8 cellular contexts compared by ENCODE assay signal in the genomic region with DNA sequence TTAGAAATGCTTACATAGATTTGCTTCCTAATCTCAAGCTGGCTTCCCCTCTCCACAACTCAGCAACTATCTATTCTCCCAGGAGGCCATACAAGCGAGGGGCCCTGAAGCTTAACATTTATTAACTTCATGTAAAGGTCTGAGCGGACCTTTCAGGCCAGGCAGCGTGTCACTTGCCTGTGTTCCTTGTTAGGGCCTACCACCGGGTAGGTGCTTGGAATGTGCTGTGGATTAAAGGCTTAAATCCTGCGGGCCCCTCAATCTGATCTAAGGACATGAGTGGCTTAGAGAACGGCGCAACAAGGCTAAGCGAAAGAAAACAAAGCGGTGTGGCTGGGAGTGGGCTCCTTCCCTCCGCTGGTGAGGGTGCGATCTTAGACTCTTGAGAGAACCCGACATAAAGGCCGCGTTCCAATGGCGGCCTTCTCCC. TPM values are rescaled to one million over a fixed set of nuclear protein-coding genes. Genes with fewer than 3 reads are reported as not detected.
DNase-seq lines count a peak whose midpoint lies in the region; ATAC-seq lines count a peak whose summit lies in the region.

No MANE protein-coding gene starts in this region.

- in situ Hi-C loops in ACHN (cut with HindIII; ENCODE audit: low pct_ligation_motif_present, low pct_unique_long_range_greater_than_20kb, low sequenced_read_pairs) = no loop called here

- H3K36me3 ChIP-seq in skeletal muscle tissue (ENCODE audit: control insufficient read depth in 3 of 3, insufficient read depth in 3 of 3, low read length in 3 of 3) = peaks cover 0 to 4% (median 0%) of the 10 kb centered on the region in 3 donors

- H3K9ac ChIP-seq in skeletal muscle tissue (ENCODE audit: low read depth in 1 of 3, low read length in 3 of 3) = peak overlapping the region; percentile 98 to 99 (median 99)

- peak; percentile 40 for DNase-seq in ACHN
- no peak for DNase-seq in activated T-cell treated with anti-CD3 and anti-CD28 coated beads, Interleukin-2, amount 50 U/mL, for 4 hours
- no peak for DNase-seq in left ventricle myocardium superior

- peaks cover 40% of the 10 kb centered on the region for H3K4me1 Mint-ChIP-seq in activated T-cell treated with anti-CD3 and anti-CD28 coated beads, Interleukin-2, amount 50 U/mL, for 4 hours (ENCODE audit: low read depth)

- no peaks in the 10 kb centered on the region for H3K9me3 ChIP-seq in skeletal muscle tissue (ENCODE audit: control insufficient read depth in 3 of 3, low read length in 3 of 3)

- no peaks in the 10 kb centered on the region for H3K27me3 Mint-ChIP-seq in activated T-cell treated with anti-CD3 and anti-CD28 coated beads, Interleukin-2, amount 50 U/mL, for 4 hours (ENCODE audit: low read depth)

- no peaks in the 10 kb centered on the region for H3K9me3 Mint-ChIP-seq in activated T-cell treated with anti-CD3 and anti-CD28 coated beads, Interleukin-2, amount 50 U/mL, for 4 hours

- H3K27ac ChIP-seq in skeletal muscle tissue (ENCODE audit: low read depth, low read length) = peak overlapping the region; percentile 98

- intact Hi-C loops in left ventricle myocardium superior (cut with micrococcal nuclease) = no loop called here

- no peaks in the 10 kb centered on the region for H3K27me3 ChIP-seq in skeletal muscle tissue (ENCODE audit: control insufficient read depth in 3 of 3, insufficient read depth in 3 of 3, low read length in 3 of 3)

- ATAC-seq in GM21737 (IDR thresholded peaks at IDR 0.05; ENCODE audit: unreplicated experiment) (peak; percentile 10), left ventricle myocardium superior (peak; percentile 1), HG03442 (IDR thresholded peaks at IDR 0.05; ENCODE audit: unreplicated experiment) (no peak), GM18519 (IDR thresholded peaks at IDR 0.05; ENCODE audit: low FRiP score, unreplicated experiment) (no peak), HG03565 (IDR thresholded peaks at IDR 0.05; ENCODE audit: unreplicated experiment) (no peak)
- ATAC-seq in activated T-cell treated with anti-CD3 and anti-CD28 coated beads, Interleukin-2, amount 50 U/mL, for 4 hours = no peak

- peaks cover 28 to 38% (median 37%) of the 10 kb centered on the region in 3 donors for H3K4me1 ChIP-seq in skeletal muscle tissue (ENCODE audit: control insufficient read depth in 3 of 3, insufficient read depth in 3 of 3, low read length in 3 of 3)

- peak overlapping the region; percentile 93 to 97 (median 94) for H3K4me3 ChIP-seq in skeletal muscle tissue (ENCODE audit: low read length in 3 of 3)

- H3K4me3 Mint-ChIP-seq in activated T-cell treated with anti-CD3 and anti-CD28 coated beads, Interleukin-2, amount 50 U/mL, for 4 hours = peak overlapping the region; percentile 97

- peaks cover 17% of the 10 kb centered on the region for H3K36me3 Mint-ChIP-seq in activated T-cell treated with anti-CD3 and anti-CD28 coated beads, Interleukin-2, amount 50 U/mL, for 4 hours (ENCODE audit: insufficient read depth)

RNA-seq across cellular contexts. Expression of a gene that starts 0.7 kb away (rescaled TPM):
- total RNA-seq in activated T-cell treated with anti-CD3 and anti-CD28 coated beads, Interleukin-2, amount 50 U/mL, for 4 hours = 100 to 1,000 TPM; 258 to 302 (median 277) TPM
- total RNA-seq in left ventricle myocardium superior = 74.3 TPM
- total RNA-seq in skeletal muscle tissue = 59.0 TPM

RNA-seq across cellular contexts. Expression of a gene that starts 24.8 kb away (rescaled TPM):
- total RNA-seq in activated T-cell treated with anti-CD3 and anti-CD28 coated beads, Interleukin-2, amount 50 U/mL, for 4 hours = 10 to 100 TPM; 29.2 to 33.9 (median 31.7) TPM
- total RNA-seq in left ventricle myocardium superior = 16.7 TPM
- 11.0 TPM for total RNA-seq in skeletal muscle tissue

Comparison
In these comparisons a context has a peak if more than half of its experiments do, and no peak if none do; other contexts are left out.
1. ATAC-seq: peak in GM21737 (single experiment) and left ventricle myocardium superior (single experiment); none in activated T-cell treated with anti-CD3 and anti-CD28 coated beads, Interleukin-2, amount 50 U/mL, for 4 hours (0 of 2), HG03442 (single experiment), GM18519 (single experiment) and HG03565 (single experiment).